23 cellular contexts compared by ENCODE assay signal in genomic region chr2:78465707-78466106, GRCh38.
A peak's percentile ranks its signal among the peaks of the same experiment; 100 is the strongest.
DNase-seq lines count a peak whose midpoint lies in the region; ATAC-seq and TF ChIP-seq lines count a peak whose summit lies in the region.
"Had no signal": no experiment of that assay in that cellular context is flagged by ENCODE, and none has a peak within 500 bp of the region (broad histone marks: within the 10 kb centered on the region; RNA-seq: fewer than 3 reads in every experiment).

No MANE protein-coding gene starts in this region.

- POLR2A ChIA-PET in CD8-positive, alpha-beta memory T cell (lab: Charles Lee), result no interaction called here

- H3K4me1 ChIP-seq in GM23338 (ENCODE audit: insufficient read depth) (peaks cover 3% of the 10 kb centered on the region; the same call in 1 of the 2 replicates), mucosa of descending colon (ENCODE audit: low read depth) (no peaks in the 10 kb centered on the region)
- no peaks in the 10 kb centered on the region for H3K4me1 ChIP-seq in CD8-positive, alpha-beta memory T cell (ENCODE audit: insufficient read depth, low read length)
- H3K4me1 ChIP-seq: Caco-2, SJSA1, upper lobe of left lung had no signal

- intact Hi-C loops in mucosa of descending colon (cut with DNase I, micrococcal nuclease), result no loop called here

- H3K27me3 ChIP-seq in GM23338 (ENCODE audit: insufficient read depth), result no peaks in the 10 kb centered on the region
- H3K27me3 ChIP-seq in CD8-positive, alpha-beta memory T cell (ENCODE audit: insufficient read depth, low read length, poor library complexity, severe bottlenecking), result no peaks in the 10 kb centered on the region
- H3K27me3 ChIP-seq: SJSA1, upper lobe of left lung had no signal

- no peaks in the 10 kb centered on the region for H3K36me3 Mint-ChIP-seq in GM23338 (ENCODE audit: low read depth)
- no peaks in the 10 kb centered on the region for H3K36me3 Mint-ChIP-seq in CD8-positive, alpha-beta memory T cell
- H3K36me3 Mint-ChIP-seq: activated naive CD4-positive, alpha-beta T cell treated with anti-CD3 and anti-CD28 coated beads, Interleukin-2, amount 10 ng/mL, durations not matched to agents 7 days and 5 days; naive B cell had no signal

- H3K27me3 Mint-ChIP-seq in GM23338 (ENCODE audit: insufficient read depth, low read depth, poor library complexity), result no peaks in the 10 kb centered on the region
- H3K27me3 Mint-ChIP-seq in CD8-positive, alpha-beta memory T cell, result no peaks in the 10 kb centered on the region
- H3K27me3 Mint-ChIP-seq: activated naive CD4-positive, alpha-beta T cell treated with anti-CD3 and anti-CD28 coated beads, Interleukin-2, amount 10 ng/mL, durations not matched to agents 7 days and 5 days; B cell; naive B cell; T-helper 17 cell had no signal

- H3K36me3 ChIP-seq in GM23338 (ENCODE audit: insufficient read depth) (no peaks in the 10 kb centered on the region), mucosa of descending colon (ENCODE audit: low read depth) (no peaks in the 10 kb centered on the region)
- H3K36me3 ChIP-seq in CD8-positive, alpha-beta memory T cell (ENCODE audit: insufficient read depth, low read length), result no peaks in the 10 kb centered on the region
- H3K36me3 ChIP-seq: SJSA1, upper lobe of left lung had no signal

- no peaks in the 10 kb centered on the region for H3K9me3 Mint-ChIP-seq in GM23338
- H3K9me3 Mint-ChIP-seq in CD8-positive, alpha-beta memory T cell, result peaks cover 11 to 49% (median 13%) of the 10 kb centered on the region in 5 donors

- H3K4me3 ChIP-seq in GM23338, result no peak overlapping the region
- H3K4me3 ChIP-seq in CD8-positive, alpha-beta memory T cell (ENCODE audit: low read length), result no peak overlapping the region
- H3K4me3 ChIP-seq in mucosa of descending colon, result no peak overlapping the region
- H3K4me3 ChIP-seq: SJSA1, upper lobe of left lung had no signal

- H3K4me1 Mint-ChIP-seq in GM23338, result peaks cover 15% of the 10 kb centered on the region
- H3K4me1 Mint-ChIP-seq in CD8-positive, alpha-beta memory T cell, result no peaks in the 10 kb centered on the region
- H3K4me1 Mint-ChIP-seq: activated naive CD4-positive, alpha-beta T cell treated with anti-CD3 and anti-CD28 coated beads, Interleukin-2, amount 10 ng/mL, durations not matched to agents 7 days and 5 days; B cell; naive B cell; T-helper 17 cell had no signal

- H3K27ac ChIP-seq in GM23338 (ENCODE audit: low read depth), result no peak overlapping the region
- no peak overlapping the region for H3K27ac ChIP-seq in CD8-positive, alpha-beta memory T cell (ENCODE audit: low read depth, low read length)
- H3K27ac ChIP-seq: SJSA1, upper lobe of left lung had no signal

- no peak for ATAC-seq in GM23338
- ATAC-seq in HG02884 (IDR thresholded peaks at IDR 0.05; ENCODE audit: unreplicated experiment), result no peak
- no peak for ATAC-seq in mucosa of descending colon
- ATAC-seq: T-helper 17 cell had no signal

- H3K79me2 ChIP-seq in GM23338 (replicated peaks; ENCODE audit: insufficient read depth), result no peaks in the 10 kb centered on the region

- DNase-seq in Ammon's horn (ENCODE audit: low spot score) (peak; percentile 5), GM23338 (ENCODE audit: low spot score) (peak; percentile 11), RKO (ENCODE audit: low spot score) (peak; percentile 46), inferior parietal cortex (ENCODE audit: extremely low spot score) (peak; percentile 28), mucosa of descending colon (no peak)
- DNase-seq in CD8-positive, alpha-beta memory T cell, result no peak
- DNase-seq in activated CD4-positive, alpha-beta T cell treated with anti-CD3 and anti-CD28 coated beads, Interleukin-2, amount 50 U/mL, for 4 hours, result no peak
- DNase-seq: activated naive CD4-positive, alpha-beta T cell treated with anti-CD3 and anti-CD28 coated beads, Interleukin-2, amount 10 ng/mL, durations not matched to agents 7 days and 5 days; amniotic stem cell; Caco-2; naive B cell; NCI-H1436; NCI-H2171; NCI-H510A treated with DMSO at 0.1 percent for 48 hours; nucleus accumbens; small intestine; stimulated activated CD4-positive, alpha-beta T cell treated with anti-CD3 and anti-CD28 coated beads, Interleukin-1b, Interleukin-23, amount 100 ng/mL, for 48 hours; T-helper 17 cell; upper lobe of left lung had no signal

- no peaks in the 10 kb centered on the region for H3F3A ChIP-seq in GM23338 (replicated peaks; ENCODE audit: low read depth)

- CTCF ChIA-PET in CD8-positive, alpha-beta memory T cell (lab: Charles Lee), result no interaction called here

- H2AFZ ChIP-seq in GM23338, result no peak overlapping the region

- H3K9me3 ChIP-seq in CD8-positive, alpha-beta memory T cell (ENCODE audit: low read length), result no peaks in the 10 kb centered on the region
- no peaks in the 10 kb centered on the region for H3K9me3 ChIP-seq in mucosa of descending colon
- H3K9me3 ChIP-seq: Caco-2, SJSA1, upper lobe of left lung had no signal

- no peaks in the 10 kb centered on the region for H4K20me1 ChIP-seq in GM23338 (replicated peaks; ENCODE audit: insufficient read depth)

- no peak overlapping the region for H3K4me3 Mint-ChIP-seq in GM23338
- no peak overlapping the region for H3K4me3 Mint-ChIP-seq in CD8-positive, alpha-beta memory T cell
- H3K4me3 Mint-ChIP-seq: activated naive CD4-positive, alpha-beta T cell treated with anti-CD3 and anti-CD28 coated beads, Interleukin-2, amount 10 ng/mL, durations not matched to agents 7 days and 5 days; activated T-helper 1 cell treated with anti-CD3 and anti-CD28 coated beads, Interleukin-12 subunit alpha, Interleukin-12 subunit beta, Interleukin-2, Interleukin-4 antibody, amounts not matched to agents 30 ng/mL and 10 ng/mL and 1 ng/mL, durations not matched to agents 14 hours and 24 hours and 36 hours; B cell; naive B cell; T-helper 17 cell had no signal

- H3K4me2 ChIP-seq in GM23338, result no peak overlapping the region

- peak; percentile 23 to 43; a peak in 3 of 4 replicates for TF ChIP-seq CTCF in GM23338 (conservative IDR thresholded peaks at IDR 0.05; ENCODE audit: low read depth in 2 of 2)
- no peak for TF ChIP-seq CTCF in mucosa of descending colon (IDR thresholded peaks at IDR 0.05)

- H3K27ac Mint-ChIP-seq in GM23338, result no peak overlapping the region
- H3K27ac Mint-ChIP-seq in CD8-positive, alpha-beta memory T cell, result no peak overlapping the region
- H3K27ac Mint-ChIP-seq: activated naive CD4-positive, alpha-beta T cell treated with anti-CD3 and anti-CD28 coated beads, Interleukin-2, amount 10 ng/mL, durations not matched to agents 7 days and 5 days; activated T-helper 1 cell treated with anti-CD3 and anti-CD28 coated beads, Interleukin-12 subunit alpha, Interleukin-12 subunit beta, Interleukin-2, Interleukin-4 antibody, amounts not matched to agents 30 ng/mL and 10 ng/mL and 1 ng/mL, durations not matched to agents 14 hours and 24 hours and 36 hours; B cell; naive B cell; T-helper 17 cell had no signal

- no peaks in the 10 kb centered on the region for H3K9me2 ChIP-seq in GM23338 (ENCODE audit: insufficient read depth)

TF ChIP-seq in GM23338, 12 proteins besides CTCF, POLR2A, EP300 and RAD21 (continues in another document):
- TF ChIP-seq EZH2 (IDR thresholded peaks at IDR 0.05; ENCODE audit: low read depth, unreplicated experiment) (no peak), POLR2AphosphoS5 (IDR thresholded peaks at IDR 0.05; ENCODE audit: low read depth) (no peak), ZNF114 (CRISPR knock-in tag; IDR thresholded peaks at IDR 0.05) (no peak), ZNF331 (CRISPR knock-in tag; IDR thresholded peaks at IDR 0.05; ENCODE audit: low read depth) (no peak)
- TF ChIP-seq, protein P1, sequence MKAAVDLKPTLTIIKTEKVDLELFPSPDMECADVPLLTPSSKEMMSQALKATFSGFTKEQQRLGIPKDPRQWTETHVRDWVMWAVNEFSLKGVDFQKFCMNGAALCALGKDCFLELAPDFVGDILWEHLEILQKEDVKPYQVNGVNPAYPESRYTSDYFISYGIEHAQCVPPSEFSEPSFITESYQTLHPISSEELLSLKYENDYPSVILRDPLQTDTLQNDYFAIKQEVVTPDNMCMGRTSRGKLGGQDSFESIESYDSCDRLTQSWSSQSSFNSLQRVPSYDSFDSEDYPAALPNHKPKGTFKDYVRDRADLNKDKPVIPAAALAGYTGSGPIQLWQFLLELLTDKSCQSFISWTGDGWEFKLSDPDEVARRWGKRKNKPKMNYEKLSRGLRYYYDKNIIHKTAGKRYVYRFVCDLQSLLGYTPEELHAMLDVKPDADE (IDR thresholded peaks at IDR 0.05), result no peak
- TF ChIP-seq, protein P2, sequence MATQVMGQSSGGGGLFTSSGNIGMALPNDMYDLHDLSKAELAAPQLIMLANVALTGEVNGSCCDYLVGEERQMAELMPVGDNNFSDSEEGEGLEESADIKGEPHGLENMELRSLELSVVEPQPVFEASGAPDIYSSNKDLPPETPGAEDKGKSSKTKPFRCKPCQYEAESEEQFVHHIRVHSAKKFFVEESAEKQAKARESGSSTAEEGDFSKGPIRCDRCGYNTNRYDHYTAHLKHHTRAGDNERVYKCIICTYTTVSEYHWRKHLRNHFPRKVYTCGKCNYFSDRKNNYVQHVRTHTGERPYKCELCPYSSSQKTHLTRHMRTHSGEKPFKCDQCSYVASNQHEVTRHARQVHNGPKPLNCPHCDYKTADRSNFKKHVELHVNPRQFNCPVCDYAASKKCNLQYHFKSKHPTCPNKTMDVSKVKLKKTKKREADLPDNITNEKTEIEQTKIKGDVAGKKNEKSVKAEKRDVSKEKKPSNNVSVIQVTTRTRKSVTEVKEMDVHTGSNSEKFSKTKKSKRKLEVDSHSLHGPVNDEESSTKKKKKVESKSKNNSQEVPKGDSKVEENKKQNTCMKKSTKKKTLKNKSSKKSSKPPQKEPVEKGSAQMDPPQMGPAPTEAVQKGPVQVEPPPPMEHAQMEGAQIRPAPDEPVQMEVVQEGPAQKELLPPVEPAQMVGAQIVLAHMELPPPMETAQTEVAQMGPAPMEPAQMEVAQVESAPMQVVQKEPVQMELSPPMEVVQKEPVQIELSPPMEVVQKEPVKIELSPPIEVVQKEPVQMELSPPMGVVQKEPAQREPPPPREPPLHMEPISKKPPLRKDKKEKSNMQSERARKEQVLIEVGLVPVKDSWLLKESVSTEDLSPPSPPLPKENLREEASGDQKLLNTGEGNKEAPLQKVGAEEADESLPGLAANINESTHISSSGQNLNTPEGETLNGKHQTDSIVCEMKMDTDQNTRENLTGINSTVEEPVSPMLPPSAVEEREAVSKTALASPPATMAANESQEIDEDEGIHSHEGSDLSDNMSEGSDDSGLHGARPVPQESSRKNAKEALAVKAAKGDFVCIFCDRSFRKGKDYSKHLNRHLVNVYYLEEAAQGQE (IDR thresholded peaks at IDR 0.05; ENCODE audit: unreplicated experiment), result no peak

Comparison
In these comparisons a context has a peak if more than half of its experiments do, and no peak if none do; other contexts are left out.
1. DNase-seq: peak in Ammon's horn (single experiment), GM23338 (single experiment), RKO (single experiment) and inferior parietal cortex (single experiment); none in CD8-positive, alpha-beta memory T cell (0 of 5), mucosa of descending colon (0 of 3) and activated CD4-positive, alpha-beta T cell treated with anti-CD3 and anti-CD28 coated beads, Interleukin-2, amount 50 U/mL, for 4 hours (0 of 2).